Comparison of ENCODE assay signal across 16 cellular contexts in genomic region chr21:35478096-35479080, GRCh38.
DNase-seq lines count a peak whose midpoint lies in the region; ATAC-seq and TF ChIP-seq lines count a peak whose summit lies in the region.
"Had no signal": no experiment of that assay in that cellular context is flagged by ENCODE, and none has a peak within 500 bp of the region (broad histone marks: within the 10 kb centered on the region; RNA-seq: fewer than 3 reads in every experiment).

No MANE protein-coding gene starts in this region.

- peaks cover 6% of the 10 kb centered on the region for H3K4me1 Mint-ChIP-seq in MCF 10A (ENCODE audit: insufficient read depth, unreplicated experiment)

- H3K27ac Mint-ChIP-seq in MCF 10A (ENCODE audit: low read depth, unreplicated experiment), result no peak overlapping the region
- H3K27ac Mint-ChIP-seq: activated naive CD4-positive, alpha-beta T cell treated with anti-CD3 and anti-CD28 coated beads, Interleukin-2, amount 50 U/mL, for 72 hours had no signal

- H3K9me3 Mint-ChIP-seq in MCF 10A (ENCODE audit: unreplicated experiment), result peaks cover 9% of the 10 kb centered on the region

- H4K20me1 ChIP-seq in mammary epithelial cell (ENCODE audit: insufficient read depth, low read length), result no peaks in the 10 kb centered on the region

- DNase-seq in MCF 10A (ENCODE audit: unreplicated experiment) (peak; percentile 68), mammary epithelial cell (no peak), RPMI7951 (ENCODE audit: low read depth) (peak; percentile 49), fibroblast of villous mesenchyme (ENCODE audit: low read depth) (peak; percentile 70), ascending aorta (ENCODE audit: low spot score in 2 of 2) (no peak), DMS53 (lab: John Stamatoyannopoulos, UW) (no peak)
- DNase-seq: left ventricle myocardium inferior, NCI-H187, NCI-H774, nucleus accumbens, Right ventricle myocardium superior, WERI-Rb-1 had no signal

- WGBS in mammary epithelial cell (ENCODE audit: low coverage, missing lambda C conversion rate), result 99% methylated on average over 5 of the region's 5 CpGs
- 50% methylated on average over 5 of the region's 5 CpGs for WGBS in urinary bladder

- H3K36me3 ChIP-seq in mammary epithelial cell (ENCODE audit: insufficient read depth, low read length) (no peaks in the 10 kb centered on the region), urinary bladder (ENCODE audit: insufficient read depth) (no peaks in the 10 kb centered on the region), ascending aorta (no peaks in the 10 kb centered on the region)
- H3K36me3 ChIP-seq: left ventricle myocardium inferior, WERI-Rb-1 had no signal

- TF ChIP-seq CTCF in MCF 10A (IDR thresholded peaks at IDR 0.05; ENCODE audit: unreplicated experiment) (no peak), mammary epithelial cell (conservative IDR thresholded peaks at IDR 0.05 in 1 of 2, IDR thresholded peaks at IDR 0.05 in 1 of 2; ENCODE audit: extremely low read depth in 1 of 2, insufficient read depth in 1 of 2, low read depth in 1 of 2, low read length in 2 of 2) (no peak), fibroblast of villous mesenchyme (IDR thresholded peaks at IDR 0.05; ENCODE audit: insufficient read depth, low read depth, low read length) (no peak), ascending aorta (IDR thresholded peaks at IDR 0.05) (no peak)

- H2AFZ ChIP-seq in mammary epithelial cell (ENCODE audit: low read depth, low read length), result no peak overlapping the region

- peaks cover 23% of the 10 kb centered on the region for H3K27me3 Mint-ChIP-seq in MCF 10A (ENCODE audit: insufficient read depth, unreplicated experiment)

- POLR2A ChIA-PET in MCF 10A (lab: Yijun Ruan, JAX), result no interaction called here

- H3K4me3 ChIP-seq in mammary epithelial cell (replicated peaks in 1 of 3; ENCODE audit: insufficient read depth in 1 of 3, low read depth in 2 of 3, low read length in 3 of 3), result no peak overlapping the region
- H3K4me3 ChIP-seq in fibroblast of villous mesenchyme (ENCODE audit: low read depth, low read length), result no peak overlapping the region
- no peak overlapping the region for H3K4me3 ChIP-seq in urinary bladder (ENCODE audit: low read depth, low read length)
- H3K4me3 ChIP-seq in ascending aorta, result no peak overlapping the region
- H3K4me3 ChIP-seq: left ventricle myocardium inferior had no signal

- no peaks in the 10 kb centered on the region for H3K27me3 ChIP-seq in mammary epithelial cell (ENCODE audit: insufficient read depth, low read length)
- H3K27me3 ChIP-seq in ascending aorta, result no peaks in the 10 kb centered on the region

- H3K27ac ChIP-seq in mammary epithelial cell (ENCODE audit: insufficient read depth, low read depth, low read length) (no peak overlapping the region), urinary bladder (ENCODE audit: low read depth) (peak overlapping the region; percentile 56), ascending aorta (peak overlapping the region in 1 of 2 donors; percentile 41)
- H3K27ac ChIP-seq: epithelial cell of prostate, left ventricle myocardium inferior, WERI-Rb-1 had no signal

- no peaks in the 10 kb centered on the region for H3K79me2 ChIP-seq in mammary epithelial cell (ENCODE audit: insufficient read depth, low read length)

- CTCF ChIA-PET in MCF 10A (lab: Yijun Ruan, JAX), result no interaction called here
- CTCF ChIA-PET in mammary epithelial cell (lab: Charles Lee; ENCODE audit: low non-redundant PET), result no interaction called here

- dilution Hi-C loops in mammary epithelial cell (cut with HindIII; ENCODE audit: low sequenced_read_pairs), result no loop called here

- H3K4me1 ChIP-seq in mammary epithelial cell (ENCODE audit: insufficient read depth, low read length), result peaks cover 8% of the 10 kb centered on the region
- no peaks in the 10 kb centered on the region for H3K4me1 ChIP-seq in urinary bladder (ENCODE audit: insufficient read depth)
- H3K4me1 ChIP-seq in ascending aorta, result peaks cover 0 to 3% of the 10 kb centered on the region in 2 donors
- H3K4me1 ChIP-seq: left ventricle myocardium inferior had no signal

- intact Hi-C loops in MCF 10A (cut with micrococcal nuclease), result no loop called here
- intact Hi-C loops in mammary epithelial cell (cut with micrococcal nuclease), result no loop called here
- intact Hi-C loops in ascending aorta (cut with DNase I), result no loop called here

- BruUV-seq in MCF 10A (replicated peaks; lab: Mats Ljungman, UMichigan), result no TSS peak
- no TSS peak for BruUV-seq in mammary epithelial cell (replicated peaks; lab: Mats Ljungman, UMichigan)

- no peaks in the 10 kb centered on the region for H3K36me3 Mint-ChIP-seq in MCF 10A (ENCODE audit: insufficient read depth, unreplicated experiment)

- in situ Hi-C loops in mammary epithelial cell (cut with MboI; ENCODE audit: low sequenced_read_pairs in 2 of 2), result no loop called here

- H3K9me3 ChIP-seq in mammary epithelial cell (replicated peaks; ENCODE audit: insufficient read depth, low read length), result no peaks in the 10 kb centered on the region
- no peaks in the 10 kb centered on the region for H3K9me3 ChIP-seq in ascending aorta

- H3K4me2 ChIP-seq in mammary epithelial cell (ENCODE audit: insufficient read depth, low read depth, low read length), result no peak overlapping the region

- ATAC-seq in HG02642 (IDR thresholded peaks at IDR 0.05; ENCODE audit: poor library complexity, unreplicated experiment), result no peak
- ATAC-seq: activated naive CD4-positive, alpha-beta T cell treated with anti-CD3 and anti-CD28 coated beads, Interleukin-2, amount 50 U/mL, for 72 hours had no signal

- H3K4me3 Mint-ChIP-seq in MCF 10A (ENCODE audit: unreplicated experiment), result no peak overlapping the region

- no peak overlapping the region for H3K9ac ChIP-seq in mammary epithelial cell (ENCODE audit: insufficient read depth, low read length)

Comparison
In these comparisons a context has a peak if more than half of its experiments do, and no peak if none do; other contexts are left out.
1. DNase-seq: peak in MCF 10A (single experiment), RPMI7951 (single experiment) and fibroblast of villous mesenchyme (single experiment); none in mammary epithelial cell (single experiment), ascending aorta (0 of 2) and DMS53 (single experiment).